9 cellular contexts compared by ENCODE assay signal in genomic region chr9:122463828-122464632, GRCh38. TPM values are rescaled to one million over a fixed set of nuclear protein-coding genes. Genes with fewer than 3 reads are reported as not detected.
DNase-seq lines count a peak whose midpoint lies in the region; ATAC-seq and TF ChIP-seq lines count a peak whose summit lies in the region.
"Had no signal": no experiment of that assay in that cellular context is flagged by ENCODE, and none has a peak within 500 bp of the region (broad histone marks: within the 10 kb centered on the region; RNA-seq: fewer than 3 reads in every experiment).

No MANE protein-coding gene starts in this region.

- H3K36me3 ChIP-seq in Karpas-422 (ENCODE audit: insufficient read depth, low read length) (no peaks in the 10 kb centered on the region), esophagus muscularis mucosa (no peaks in the 10 kb centered on the region)

- ATAC-seq in GM18511 (IDR thresholded peaks at IDR 0.05; ENCODE audit: unreplicated experiment) (peak; percentile 80), HG02970 (IDR thresholded peaks at IDR 0.05; ENCODE audit: low FRiP score, unreplicated experiment) (no peak)

- TF ChIP-seq POLR2A in esophagus muscularis mucosa (IDR thresholded peaks at IDR 0.05; ENCODE audit: low read depth) = no peak

- no peaks in the 10 kb centered on the region for H3K79me2 ChIP-seq in Karpas-422 (ENCODE audit: low read length)

- H3K4me2 ChIP-seq in Karpas-422 (ENCODE audit: low read depth, low read length, poor library complexity, severe bottlenecking) = peak overlapping the region; percentile 68

- peak overlapping the region; percentile 56 for H2AFZ ChIP-seq in Karpas-422 (ENCODE audit: low read length)

- TF ChIP-seq EP300 in esophagus muscularis mucosa (IDR thresholded peaks at IDR 0.05) = no peak

- DNase-seq in AML-193 (lab: John Stamatoyannopoulos, UW) (peak; percentile 9 to 21), Karpas-422 (peak; percentile 71), SW480 (ENCODE audit: low spot score) (peak; percentile 28), esophagus muscularis mucosa (ENCODE audit: extremely low spot score) (no peak), SIG-M5 (lab: John Stamatoyannopoulos, UW) (no peak)
- DNase-seq in stimulated activated CD8-positive, alpha-beta memory T cell treated with anti-CD3 and anti-CD28 coated beads, Interleukin-4, amount 100 ng/mL, for 48 hours = peak; percentile 44

- no peak for TF ChIP-seq CTCF in esophagus muscularis mucosa (IDR thresholded peaks at IDR 0.05)

- no peaks in the 10 kb centered on the region for H4K20me1 ChIP-seq in Karpas-422 (ENCODE audit: insufficient read depth, low read depth, low read length)

- H3K27ac ChIP-seq in Karpas-422 (ENCODE audit: low read length) (no peak overlapping the region), esophagus muscularis mucosa (replicated peaks in 1 of 4) (peak overlapping the region in 1 of 4 donors; percentile 26)

- WGBS in esophagus muscularis mucosa = 75% methylated on average over 9 of the region's 10 CpGs

- H3K9me3 ChIP-seq in Karpas-422 (ENCODE audit: low read length) (no peaks in the 10 kb centered on the region), esophagus muscularis mucosa (no peaks in the 10 kb centered on the region)

- intact Hi-C loops in esophagus muscularis mucosa (cut with DNase I) = loop anchor here (2.0 kb wide), 1 partner anchor 347 kb away; no protein-coding TSS in a partner anchor

- H3K4me1 ChIP-seq in Karpas-422 (ENCODE audit: low read length) (peaks cover 6% of the 10 kb centered on the region; the same call in 1 of the 2 replicates), esophagus muscularis mucosa (peaks cover 7 to 17% (median 13%) of the 10 kb centered on the region in 4 donors)

- H3K4me3 ChIP-seq in Karpas-422 (ENCODE audit: low read length) (peak overlapping the region; percentile 58; the same call in 1 of the 2 replicates), esophagus muscularis mucosa (peak overlapping the region; percentile 39 to 56 (median 44))

- peak overlapping the region; percentile 40 for H3K9ac ChIP-seq in Karpas-422 (ENCODE audit: low read length)

- H3K27me3 ChIP-seq in Karpas-422 (ENCODE audit: low read length) (no peaks in the 10 kb centered on the region), esophagus muscularis mucosa (no peaks in the 10 kb centered on the region)

- no peaks in the 10 kb centered on the region for H3K9me2 ChIP-seq in Karpas-422 (replicated peaks; ENCODE audit: insufficient read depth, low read length)

RNA-seq across cellular contexts. Expression of gene OR1J1, which starts 13.7 kb away (rescaled TPM):
- total RNA-seq in Karpas-422 (2014; rRNA removed; shearing (Covaris generic); ENCODE audit: low replicate concordance) = not detected in 2 replicates
- total RNA-seq in esophagus muscularis mucosa = not detected
- total RNA-seq: myocyte had no signal

RNA-seq across cellular contexts. Expression of gene OR1J2, which starts 46.6 kb away (rescaled TPM):
- total RNA-seq in Karpas-422 (2014; rRNA removed; shearing (Covaris generic); ENCODE audit: low replicate concordance) = not detected in 2 replicates
- not detected for total RNA-seq in esophagus muscularis mucosa
- total RNA-seq: myocyte had no signal

RNA-seq across cellular contexts. Expression of gene OR1J4, which starts 54.9 kb away (rescaled TPM):
- total RNA-seq in Karpas-422 (2014; rRNA removed; shearing (Covaris generic); ENCODE audit: low replicate concordance) = not detected in 2 replicates
- not detected for total RNA-seq in esophagus muscularis mucosa
- total RNA-seq: myocyte had no signal

Comparison
In these comparisons a context has a peak if more than half of its experiments do, and no peak if none do; other contexts are left out.
1. DNase-seq: peak in AML-193 (2 of 2), Karpas-422 (single experiment), SW480 (single experiment) and stimulated activated CD8-positive, alpha-beta memory T cell treated with anti-CD3 and anti-CD28 coated beads, Interleukin-4, amount 100 ng/mL, for 48 hours (single experiment); none in esophagus muscularis mucosa (single experiment) and SIG-M5 (single experiment).